In the genomic region with DNA sequence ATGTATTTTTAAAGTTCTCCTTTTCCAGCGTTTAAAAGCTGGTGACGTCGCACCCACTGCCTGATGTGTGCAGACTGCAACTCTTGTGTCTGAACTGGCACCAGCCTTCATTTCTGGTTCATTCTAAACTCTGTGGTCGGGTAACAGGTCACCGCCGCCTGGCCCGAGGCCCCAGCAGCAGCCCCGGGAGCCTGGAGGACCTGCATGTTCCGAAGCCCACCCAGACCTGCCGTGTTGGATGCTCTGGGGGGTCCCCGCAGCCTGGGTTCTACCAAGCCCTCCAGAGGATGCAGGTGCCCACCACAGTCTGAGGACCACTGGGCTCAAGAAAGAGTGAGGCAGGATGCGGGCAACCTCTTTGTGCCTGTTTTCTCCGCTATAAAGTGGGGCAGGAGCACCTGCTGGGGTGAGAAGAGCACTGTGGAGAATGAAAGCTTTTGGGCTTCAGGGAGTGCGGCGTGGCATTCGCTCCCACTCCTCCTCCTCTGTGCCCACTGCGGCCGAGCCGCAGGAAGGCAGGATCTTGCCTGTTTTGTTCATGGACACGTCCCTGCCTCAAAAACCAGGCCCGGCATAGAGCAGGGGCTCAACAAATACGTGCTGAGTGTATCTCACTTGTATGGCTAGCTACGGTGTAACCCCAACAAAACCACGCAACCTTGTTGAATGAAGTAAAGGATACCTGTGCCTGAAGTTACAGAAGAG, we compare ENCODE assay signal across 24 cellular contexts.
"Had no signal": no experiment of that assay in that cellular context is flagged by ENCODE, and none has a peak within 500 bp of the region (broad histone marks: within the 10 kb centered on the region; RNA-seq: fewer than 3 reads in every experiment).

No MANE protein-coding gene starts in this region.

- H3K27me3 ChIP-seq: left lung, pancreas, tibial nerve, uterus had no signal

- H3K4me3 ChIP-seq: left lung, lower lobe of right lung, pancreas, prostate gland, smooth muscle cell, tibial nerve, uterus had no signal

- H3K4me3 Mint-ChIP-seq: naive thymus-derived CD8-positive, alpha-beta T cell; stimulated activated memory B cell treated with anti-CD40 and anti-IgM and Interleukin-4, amounts not matched to agents 10 μg/mL and 1 μg/mL and 100 μg/mL, for 72 hours; stimulated activated naive CD8-positive, alpha-beta T cell treated with anti-CD3 and anti-CD28 coated beads, Interleukin-15, amount 100 ng/mL, for 72 hours; type B pancreatic cell had no signal

- H3K4me1 ChIP-seq: left lung, lower lobe of right lung, pancreas, prostate gland, tibial nerve, uterus had no signal

- H3K4me1 Mint-ChIP-seq: naive thymus-derived CD8-positive, alpha-beta T cell; stimulated activated memory B cell treated with anti-CD40 and anti-IgM and Interleukin-4, amounts not matched to agents 10 μg/mL and 1 μg/mL and 100 μg/mL, for 72 hours; stimulated activated naive CD8-positive, alpha-beta T cell treated with anti-CD3 and anti-CD28 coated beads, Interleukin-15, amount 100 ng/mL, for 72 hours had no signal

- DNase-seq: hippocampal formation; left colon; lower lobe of right lung; mammary epithelial cell; mesenchymal stem cell; naive thymus-derived CD8-positive, alpha-beta T cell; retina; stimulated activated CD4-positive, alpha-beta T cell treated with anti-CD3 and anti-CD28 coated beads, Interleukin-1b, Interleukin-23, amount 100 ng/mL, for 48 hours; stimulated activated CD4-positive, alpha-beta T cell treated with anti-CD3 and anti-CD28 coated beads, Interleukin-2, amount 100 ng/mL, for 48 hours; stimulated activated CD4-positive, alpha-beta T cell treated with anti-CD3 and anti-CD28 coated beads, Interleukin-4, amount 100 ng/mL, for 4 hours; stimulated activated CD8-positive, alpha-beta memory T cell treated with anti-CD3 and anti-CD28 coated beads, Interleukin-4, amount 100 ng/mL, for 48 hours; stimulated activated naive CD4-positive, alpha-beta T cell treated with Interleukin-2 at 50 U/mL for 16 hours; stimulated activated naive CD8-positive, alpha-beta T cell treated with anti-CD3 and anti-CD28 coated beads, Interleukin-15, amount 100 ng/mL, for 72 hours; substantia nigra; uterus had no signal

- FAIRE-seq: keratinocyte, pancreas had no signal

- H3K36me3 ChIP-seq: uterus had no signal

- H3K27me3 Mint-ChIP-seq: naive thymus-derived CD8-positive, alpha-beta T cell; stimulated activated memory B cell treated with anti-CD40 and anti-IgM and Interleukin-4, amounts not matched to agents 10 μg/mL and 1 μg/mL and 100 μg/mL, for 72 hours; stimulated activated naive CD8-positive, alpha-beta T cell treated with anti-CD3 and anti-CD28 coated beads, Interleukin-15, amount 100 ng/mL, for 72 hours; type B pancreatic cell had no signal

- H3K27ac ChIP-seq: left lung, lower lobe of right lung, pancreas, prostate gland, tibial nerve, uterus had no signal

- H3K9me3 ChIP-seq: left lung, lower lobe of right lung, pancreas, prostate gland, tibial nerve, uterus had no signal

- ATAC-seq: left colon; left lung; lower lobe of right lung; naive thymus-derived CD8-positive, alpha-beta T cell; pancreas; right cardiac atrium; stimulated activated memory B cell treated with anti-CD40 and anti-IgM and Interleukin-4, amounts not matched to agents 10 μg/mL and 1 μg/mL and 100 μg/mL, for 72 hours; stimulated activated naive CD8-positive, alpha-beta T cell treated with anti-CD3 and anti-CD28 coated beads, Interleukin-15, amount 100 ng/mL, for 72 hours had no signal

- H3K27ac Mint-ChIP-seq: naive thymus-derived CD8-positive, alpha-beta T cell; stimulated activated memory B cell treated with anti-CD40 and anti-IgM and Interleukin-4, amounts not matched to agents 10 μg/mL and 1 μg/mL and 100 μg/mL, for 72 hours; type B pancreatic cell had no signal

- H3K4me2 ChIP-seq: smooth muscle cell had no signal
